8 cellular contexts compared by ENCODE assay signal in genomic region chr1:175000697-175001187, GRCh38. TPM values are rescaled to one million over a fixed set of nuclear protein-coding genes. Genes with fewer than 3 reads are reported as not detected.
DNase-seq lines count a peak whose midpoint lies in the region; FAIRE-seq and TF ChIP-seq lines count a peak whose summit lies in the region.

No MANE protein-coding gene starts in this region.

- peak overlapping the region; percentile 85 for H3K9ac ChIP-seq in fibroblast of lung (ENCODE audit: insufficient read depth, low read length)

- H3K4me1 ChIP-seq in fibroblast of lung (ENCODE audit: control insufficient read depth, extremely low read depth, insufficient read depth, low read length), result peaks cover 9% of the 10 kb centered on the region

- H3K27ac ChIP-seq in fibroblast of lung (ENCODE audit: insufficient read depth, low read length), result peak overlapping the region; percentile 86

- POLR2A ChIA-PET in HEK293T (lab: Yijun Ruan, JAX), result interaction anchor here (1.1 to 3.2 kb wide), 7 partner anchors 9 to 1177 kb away, joined by 3 to 43 read pairs (median 6); partner anchors contain the start of gene MRPS14

- TF ChIP-seq CTCF in GM12865 (IDR thresholded peaks at IDR 0.05; ENCODE audit: insufficient read depth, low read depth, low read length, missing control alignments), result no peak
- TF ChIP-seq CTCF in fibroblast of lung (conservative IDR thresholded peaks at IDR 0.05 in 1 of 2, IDR thresholded peaks at IDR 0.05 in 1 of 2; ENCODE audit: low read depth in 1 of 2, low read length in 2 of 2), result no peak
- TF ChIP-seq CTCF in CD14-positive monocyte (IDR thresholded peaks at IDR 0.05), result no peak
- TF ChIP-seq CTCF in GM10266 (IDR thresholded peaks at IDR 0.05; ENCODE audit: control insufficient read depth, insufficient read depth, low read depth, missing control alignments), result no peak

- H3K27ac Mint-ChIP-seq in CD14-positive monocyte, result peak overlapping the region in 3 of 7 donors; percentile 86 to 88 (median 87)

- no peak for TF ChIP-seq POLR2A in GM12891 (IDR thresholded peaks at IDR 0.05; ENCODE audit: low read depth, low read length)

- H3K36me3 Mint-ChIP-seq in CD14-positive monocyte, result peaks cover 15% of the 10 kb centered on the region in 2 donors

- H3K4me3 ChIP-seq in GM12865 (ENCODE audit: low read depth, low read length) (peak overlapping the region; percentile 97), fibroblast of lung (replicated peaks in 1 of 4; ENCODE audit: control extremely low read depth in 1 of 4, insufficient read depth in 1 of 4, low read depth in 3 of 4, low read length in 4 of 4) (peak overlapping the region; percentile 77 to 97 (median 92))

- H4K20me1 ChIP-seq in fibroblast of lung (ENCODE audit: control insufficient read depth, extremely low read depth, insufficient read depth, low read length), result no peaks in the 10 kb centered on the region

- CTCF ChIA-PET in HEK293T (lab: Yijun Ruan, JAX), result no interaction called here

- H3K4me2 ChIP-seq in fibroblast of lung (ENCODE audit: extremely low read depth, insufficient read depth, low read length), result peak overlapping the region; percentile 95

- peaks cover 40% of the 10 kb centered on the region for H3K4me1 Mint-ChIP-seq in CD14-positive monocyte

- no peaks in the 10 kb centered on the region for H3K9me3 Mint-ChIP-seq in CD14-positive monocyte

- no peaks in the 10 kb centered on the region for H3K27me3 Mint-ChIP-seq in CD14-positive monocyte (ENCODE audit: low read depth in 3 of 3)

- H3K79me2 ChIP-seq in fibroblast of lung (ENCODE audit: control insufficient read depth, insufficient read depth, low read length), result peaks cover 57% of the 10 kb centered on the region

- H3K36me3 ChIP-seq in fibroblast of lung (ENCODE audit: control insufficient read depth, insufficient read depth, low read length), result no peaks in the 10 kb centered on the region

- no peaks in the 10 kb centered on the region for H3K27me3 ChIP-seq in fibroblast of lung (ENCODE audit: control insufficient read depth, insufficient read depth, low read length)

- DNase-seq in GM12865 (ENCODE audit: low read depth), result peak; percentile 27
- DNase-seq in RCC 7860 (ENCODE audit: low spot score), result peak; percentile 14
- peak in 1 of 2 donors; percentile 18 for DNase-seq in fibroblast of lung (ENCODE audit: low read depth in 2 of 2)
- peak; percentile 38 for DNase-seq in renal cortical epithelial cell (ENCODE audit: low read depth)
- DNase-seq in GM12891 (ENCODE audit: insufficient read length, low spot score), result no peak
- no peak for DNase-seq in HEK293T (ENCODE audit: extremely low spot score)
- no peak for DNase-seq in CD14-positive monocyte (ENCODE audit: low spot score)
- no peak for DNase-seq in GM10266 (ENCODE audit: extremely low spot score)

- no peaks in the 10 kb centered on the region for H3K9me3 ChIP-seq in fibroblast of lung (ENCODE audit: control insufficient read depth, insufficient read depth, low read depth, low read length)

- no peak overlapping the region for H2AFZ ChIP-seq in fibroblast of lung (ENCODE audit: low read length)

- FAIRE-seq in RCC 7860 (lab: Jason Lieb, UNC) (peak; percentile 55), GM12891 (lab: Jason Lieb, UNC) (no peak)

- intact Hi-C loops in CD14-positive monocyte (cut with micrococcal nuclease), result loop anchor here in 1 of 2 donors (10.0 kb wide), 1 partner anchor 976 kb away; the partner anchor contains the start of gene RC3H1

- no peak overlapping the region for H3K4me3 Mint-ChIP-seq in CD14-positive monocyte

TF ChIP-seq in GM12891, 5 proteins besides CTCF, POLR2A, EP300 and RAD21:
- TF ChIP-seq PAX5 (IDR thresholded peaks at IDR 0.05; ENCODE audit: insufficient read depth, low read length, severe bottlenecking) (no peak), POLR2AphosphoS5 (IDR thresholded peaks at IDR 0.05; ENCODE audit: low read depth, low read length) (no peak), POU2F2 (IDR thresholded peaks at IDR 0.05; ENCODE audit: low read depth, low read length) (no peak), SPI1 (IDR thresholded peaks at IDR 0.05; ENCODE audit: low read depth, low read length) (no peak), TAF1 (IDR thresholded peaks at IDR 0.05; ENCODE audit: low read depth, low read length) (no peak)

TF ChIP-seq in HEK293T, 16 proteins besides CTCF, POLR2A, EP300 and RAD21:
- TF ChIP-seq FOXA1 (IDR thresholded peaks at IDR 0.05) (no peak), ARNT (IDR thresholded peaks at IDR 0.05) (no peak), SP1 (IDR thresholded peaks at IDR 0.05) (no peak), CTBP1 (IDR thresholded peaks at IDR 0.05; ENCODE audit: borderline replicate concordance) (no peak), ELF4 (IDR thresholded peaks at IDR 0.05) (no peak), BHLHE40 (IDR thresholded peaks at IDR 0.05; ENCODE audit: borderline replicate concordance) (no peak), TARDBP (IDR thresholded peaks at IDR 0.05) (no peak)

RNA-seq across cellular contexts. Expression of gene CACYBP, which starts 1.0 kb away (rescaled TPM):
- total RNA-seq in fibroblast of lung, result 238 and 543 TPM in 2 replicates
- polyA plus RNA-seq in fibroblast of lung, result 55.6 and 101 TPM in 2 replicates
- polyA plus RNA-seq in fibroblast of lung (2012), result 66.7 and 117 TPM in 2 replicates
- polyA minus RNA-seq in fibroblast of lung (ENCODE audit: low replicate concordance), result 0.24 and 0.26 TPM in 2 replicates
- 118 and 251 TPM in 2 replicates for total RNA-seq in renal cortical epithelial cell
- 124 TPM for polyA plus RNA-seq in GM12891 (2012; ENCODE audit: low read depth, missing spikeins)
- polyA plus RNA-seq in CD14-positive monocyte, result 10 to 100 TPM; 74.8 to 86.9 TPM

RNA-seq across cellular contexts. Expression of gene MRPS14, which starts 22.5 kb away (rescaled TPM):
- total RNA-seq in fibroblast of lung (31.3 and 39.5 TPM in 2 replicates), renal cortical epithelial cell (14.2 and 21.0 TPM in 2 replicates)
- polyA plus RNA-seq in fibroblast of lung (31.6 and 31.8 TPM in 2 replicates), CD14-positive monocyte (10 to 100 TPM; 48.1 to 53.2 TPM)
- 37.0 and 39.8 TPM in 2 replicates for polyA plus RNA-seq in fibroblast of lung (2012)
- polyA minus RNA-seq in fibroblast of lung (ENCODE audit: low replicate concordance), result 1.1 and 10.1 TPM in 2 replicates
- polyA plus RNA-seq in GM12891 (2012; ENCODE audit: low read depth, missing spikeins), result 28.9 TPM

Comparison
In these comparisons a context has a peak if more than half of its experiments do, and no peak if none do; other contexts are left out.
1. DNase-seq: peak in GM12865 (single experiment), RCC 7860 (single experiment) and renal cortical epithelial cell (single experiment); none in GM12891 (single experiment), HEK293T (single experiment), CD14-positive monocyte (single experiment) and GM10266 (single experiment).